ENCODE assay signal across 8 cellular contexts in genomic region chr20:21048841-21049273, GRCh38. TPM values are rescaled to one million over a fixed set of nuclear protein-coding genes. Genes with fewer than 3 reads are reported as not detected.
DNase-seq lines count a peak whose midpoint lies in the region; ATAC-seq lines count a peak whose summit lies in the region.

No MANE protein-coding gene starts in this region.

- H3K4me3 Mint-ChIP-seq in naive B cell = no peak overlapping the region

- H3K27me3 Mint-ChIP-seq in naive B cell = peaks cover 10 to 53% (median 44%) of the 10 kb centered on the region in 3 donors

- no peaks in the 10 kb centered on the region for H3K4me1 Mint-ChIP-seq in naive B cell

- no peaks in the 10 kb centered on the region for H3K36me3 Mint-ChIP-seq in naive B cell

- DNase-seq in GM03348 (ENCODE audit: low spot score) (peak; percentile 54), HK-2 (ENCODE audit: unreplicated experiment) (peak; percentile 74), T-helper 9 cell (peak; percentile 46), T47D (ENCODE audit: low read depth in 1 of 2, low spot score in 1 of 2) (peak; percentile 28 to 57), naive B cell (peak; percentile 18)

- peaks cover 0 to 4% (median 0%) of the 10 kb centered on the region in 7 donors for H3K9me3 Mint-ChIP-seq in naive B cell

- in situ Hi-C loops in T47D (cut with HindIII; ENCODE audit: low pct_unique_long_range_greater_than_20kb, low sequenced_read_pairs) = no loop called here

- H3K27ac Mint-ChIP-seq in naive B cell = no peak overlapping the region

- ATAC-seq in naive B cell (ENCODE audit: low read depth in 2 of 2) (no peak), HG02763 (IDR thresholded peaks at IDR 0.05; ENCODE audit: unreplicated experiment) (no peak), HG02870 (IDR thresholded peaks at IDR 0.05; ENCODE audit: unreplicated experiment) (no peak), GM19395 (IDR thresholded peaks at IDR 0.05; ENCODE audit: unreplicated experiment) (no peak)

RNA-seq across cellular contexts. Expression of gene LINC00237, which starts 57.3 kb away (rescaled TPM):
- polyA plus RNA-seq in naive B cell (ENCODE audit: low read depth in 6 of 6) = under 1 TPM in 2 of 6 donors, not detected in 4; 0.29 to 0.70 TPM

Comparison
In these comparisons a context has a peak if more than half of its experiments do, and no peak if none do; other contexts are left out.
1. DNase-seq: peak in every context shown above with its lines; median percentile 74 in HK-2; 54 in GM03348; 46 in T-helper 9 cell; 42 in T47D; 18 in naive B cell.